ENCODE assay signal across 15 cellular contexts in genomic region chr16:53840472-53840871, GRCh38.
A peak's percentile ranks its signal among the peaks of the same experiment; 100 is the strongest.
DNase-seq lines count a peak whose midpoint lies in the region; ATAC-seq, FAIRE-seq and TF ChIP-seq lines count a peak whose summit lies in the region.
"Had no signal": no experiment of that assay in that cellular context is flagged by ENCODE, and none has a peak within 500 bp of the region (broad histone marks: within the 10 kb centered on the region; RNA-seq: fewer than 3 reads in every experiment).

No MANE protein-coding gene starts in this region.

- no peak for TF ChIP-seq RAD21 in GM12878 (IDR thresholded peaks at IDR 0.05; ENCODE audit: insufficient read depth, low read depth, low read length)

- CTCF ChIA-PET in GM12878 (lab: Yijun Ruan, JAX) = no interaction called here
- CTCF ChIA-PET in naive thymus-derived CD4-positive, alpha-beta T cell (lab: Charles Lee) = no interaction called here

- POLR2A ChIA-PET in GM12878 (lab: Charles Lee) = interaction anchor here (1.2 kb wide), 1 partner anchor 15 kb away, joined by 4 read pairs; no protein-coding TSS in a partner anchor
- POLR2A ChIA-PET in naive thymus-derived CD4-positive, alpha-beta T cell (lab: Charles Lee) = no interaction called here

- no peaks in the 10 kb centered on the region for H3K27me3 ChIP-seq in DND-41 (ENCODE audit: insufficient read depth, low read length, poor library complexity)
- H3K27me3 ChIP-seq in GM12878 (replicated peaks in 1 of 2; ENCODE audit: control insufficient read depth in 2 of 2, insufficient read depth in 2 of 2, low read length in 1 of 2) = no peaks in the 10 kb centered on the region
- H3K27me3 ChIP-seq in GM23338 (ENCODE audit: insufficient read depth) = no peaks in the 10 kb centered on the region
- no peaks in the 10 kb centered on the region for H3K27me3 ChIP-seq in naive thymus-derived CD4-positive, alpha-beta T cell (ENCODE audit: control insufficient read depth in 2 of 2, insufficient read depth in 2 of 2, low read length in 2 of 2)
- H3K27me3 ChIP-seq in right cardiac atrium (ENCODE audit: control insufficient read depth, insufficient read depth) = no peaks in the 10 kb centered on the region
- H3K27me3 ChIP-seq: brain microvascular endothelial cell, spleen had no signal

- in situ Hi-C loops in GM12878 (cut with MboI) = no loop called here

- H4K20me1 ChIP-seq in DND-41 (ENCODE audit: insufficient read depth, low read length) (no peaks in the 10 kb centered on the region), GM12878 (ENCODE audit: control insufficient read depth, insufficient read depth) (no peaks in the 10 kb centered on the region), GM23338 (replicated peaks; ENCODE audit: insufficient read depth) (no peaks in the 10 kb centered on the region)

- H3K4me3 Mint-ChIP-seq in GM23338 = no peak overlapping the region
- H3K4me3 Mint-ChIP-seq in naive thymus-derived CD4-positive, alpha-beta T cell = no peak overlapping the region
- H3K4me3 Mint-ChIP-seq: activated CD8-positive, alpha-beta memory T cell treated with anti-CD3 and anti-CD28 coated beads, Interleukin-2, amount 10 ng/mL, durations not matched to agents 7 days and 5 days; activated naive CD4-positive, alpha-beta T cell treated with anti-CD3 and anti-CD28 coated beads for 36 hours; CD4-positive, alpha-beta T cell had no signal

- BruUV-seq in GM12878 (replicated peaks; lab: Mats Ljungman, UMichigan) = no TSS peak

- TF ChIP-seq EP300 in GM12878 (IDR thresholded peaks at IDR 0.05; ENCODE audit: borderline replicate concordance in 1 of 2, control insufficient read depth in 1 of 2, low read depth in 2 of 2, low read length in 2 of 2) = no peak

- H3K4me3 ChIP-seq in DND-41 (ENCODE audit: low read depth in 1 of 2, low read length in 2 of 2) (no peak overlapping the region), GM12878 (no peak overlapping the region), GM23338 (no peak overlapping the region), right cardiac atrium (ENCODE audit: low read length) (no peak overlapping the region)
- no peak overlapping the region for H3K4me3 ChIP-seq in naive thymus-derived CD4-positive, alpha-beta T cell (ENCODE audit: low read length)
- H3K4me3 ChIP-seq: spleen had no signal

- no peak for FAIRE-seq in GM12878 (lab: Jason Lieb, UNC)

- H3K9me2 ChIP-seq in GM23338 (ENCODE audit: insufficient read depth) = no peaks in the 10 kb centered on the region

- TF ChIP-seq CTCF in DND-41 (IDR thresholded peaks at IDR 0.05; ENCODE audit: borderline replicate concordance, extremely low read depth, low read length, poor library complexity, severe bottlenecking) (no peak), GM12878 (IDR thresholded peaks at IDR 0.05 in 2 of 3, conservative IDR thresholded peaks at IDR 0.05 in 1 of 3; ENCODE audit: control insufficient read depth in 2 of 3, extremely low read depth in 1 of 3, insufficient read depth in 1 of 3, low read depth in 3 of 3, low read length in 3 of 3) (no peak), GM23338 (conservative IDR thresholded peaks at IDR 0.05; ENCODE audit: low read depth in 2 of 2) (no peak)

- H3K27ac ChIP-seq in DND-41 (ENCODE audit: low read length) (peak overlapping the region; percentile 50), GM12878 (ENCODE audit: control insufficient read depth, insufficient read depth) (no peak overlapping the region), GM23338 (ENCODE audit: low read depth) (no peak overlapping the region), right cardiac atrium (ENCODE audit: low read length) (no peak overlapping the region)
- H3K27ac ChIP-seq in naive thymus-derived CD4-positive, alpha-beta T cell (ENCODE audit: low read depth, low read length) = no peak overlapping the region
- H3K27ac ChIP-seq: brain microvascular endothelial cell, spleen had no signal

- H3K4me2 ChIP-seq in DND-41 (ENCODE audit: insufficient read depth, low read length) (no peak overlapping the region), GM12878 (ENCODE audit: control insufficient read depth, insufficient read depth) (no peak overlapping the region), GM23338 (no peak overlapping the region)

- DNase-seq in DND-41 (no peak), GM12878 (ENCODE audit: low read depth, low spot score) (peak; percentile 19), GM23338 (ENCODE audit: low spot score) (no peak), right cardiac atrium (no peak)
- DNase-seq in naive thymus-derived CD4-positive, alpha-beta T cell = no peak
- no peak for DNase-seq in activated CD8-positive, alpha-beta memory T cell treated with anti-CD3 and anti-CD28 coated beads, Interleukin-2, amount 50 U/mL, for 48 hours
- DNase-seq: 8988T; activated CD8-positive, alpha-beta memory T cell treated with anti-CD3 and anti-CD28 coated beads, Interleukin-2, amount 10 ng/mL, durations not matched to agents 7 days and 5 days; activated naive CD4-positive, alpha-beta T cell treated with anti-CD3 and anti-CD28 coated beads for 36 hours; brain microvascular endothelial cell; CD4-positive, alpha-beta T cell; NCI-H1092; spleen had no signal

- SMC1A ChIA-PET in GM12878 (lab: Charles Lee; ENCODE audit: uncharacterized antibody, unreplicated experiment) = interaction anchor here (0.6 to 0.7 kb wide), 3 partner anchors 56 to 291 kb away, joined by 3 to 4 read pairs (median 3); no protein-coding TSS in a partner anchor

- TF ChIP-seq POLR2A in GM12878 (IDR thresholded peaks at IDR 0.05; ENCODE audit: low read depth, low read length) = no peak

- intact Hi-C loops in GM12878 (cut with micrococcal nuclease; ENCODE audit: unreplicated experiment) (no loop called here), right cardiac atrium (cut with DNase I) (no loop called here)
- intact Hi-C loops in naive thymus-derived CD4-positive, alpha-beta T cell (cut with micrococcal nuclease) = no loop called here

- no peaks in the 10 kb centered on the region for H3F3A ChIP-seq in GM23338 (replicated peaks; ENCODE audit: low read depth)

- no peaks in the 10 kb centered on the region for H3K9me3 Mint-ChIP-seq in GM23338
- peaks cover 0 to 3% (median 0%) of the 10 kb centered on the region in 11 donors for H3K9me3 Mint-ChIP-seq in naive thymus-derived CD4-positive, alpha-beta T cell
- H3K9me3 Mint-ChIP-seq: activated naive CD4-positive, alpha-beta T cell treated with anti-CD3 and anti-CD28 coated beads for 36 hours; CD4-positive, alpha-beta T cell had no signal

- H3K36me3 Mint-ChIP-seq in GM23338 (ENCODE audit: low read depth) = no peaks in the 10 kb centered on the region
- peaks cover 4 to 37% (median 33%) of the 10 kb centered on the region in 5 donors for H3K36me3 Mint-ChIP-seq in naive thymus-derived CD4-positive, alpha-beta T cell

- RAD21 ChIA-PET in GM12878 (lab: Charles Lee; ENCODE audit: unreplicated experiment) = interaction anchor here (0.8 kb wide), 1 partner anchor 68 kb away, joined by 3 read pairs; no protein-coding TSS in a partner anchor

- no peak overlapping the region for H3K27ac Mint-ChIP-seq in GM23338
- no peak overlapping the region for H3K27ac Mint-ChIP-seq in naive thymus-derived CD4-positive, alpha-beta T cell
- H3K27ac Mint-ChIP-seq: activated CD8-positive, alpha-beta memory T cell treated with anti-CD3 and anti-CD28 coated beads, Interleukin-2, amount 10 ng/mL, durations not matched to agents 7 days and 5 days; activated naive CD4-positive, alpha-beta T cell treated with anti-CD3 and anti-CD28 coated beads for 36 hours; CD4-positive, alpha-beta T cell had no signal

- H2AFZ ChIP-seq in DND-41 (ENCODE audit: low read depth, low read length) (no peak overlapping the region), GM12878 (ENCODE audit: control insufficient read depth, low read depth, low read length) (no peak overlapping the region; the same call in 1 of the 2 replicates), GM23338 (no peak overlapping the region)

- H3K9me3 ChIP-seq in DND-41 (ENCODE audit: insufficient read depth, low read length, severe bottlenecking) (no peaks in the 10 kb centered on the region), GM12878 (replicated peaks; ENCODE audit: control insufficient read depth, insufficient read depth, low read length) (no peaks in the 10 kb centered on the region), right cardiac atrium (ENCODE audit: control insufficient read depth, low read length) (no peaks in the 10 kb centered on the region)
- no peaks in the 10 kb centered on the region for H3K9me3 ChIP-seq in naive thymus-derived CD4-positive, alpha-beta T cell (ENCODE audit: control insufficient read depth in 2 of 3, low read length in 3 of 3)
- H3K9me3 ChIP-seq: spleen had no signal

- 3% methylated on average over 4 of the region's 4 CpGs for WGBS in GM12878 (ENCODE audit: insufficient coverage, insufficient replicate concordance, low lambda C conversion rate, missing lambda C conversion rate)
- WGBS in right cardiac atrium = 69% methylated on average over 4 of the region's 4 CpGs

- no peak overlapping the region for H3K9ac ChIP-seq in DND-41 (ENCODE audit: low read depth, low read length)
- no peak overlapping the region for H3K9ac ChIP-seq in GM12878 (ENCODE audit: control insufficient read depth, insufficient read depth, low read length)

- H3K36me3 ChIP-seq in DND-41 (ENCODE audit: insufficient read depth, low read length) (peaks cover 7% of the 10 kb centered on the region), GM12878 (ENCODE audit: control insufficient read depth in 2 of 2, insufficient read depth in 2 of 2, low read length in 1 of 2) (no peaks in the 10 kb centered on the region), GM23338 (ENCODE audit: insufficient read depth) (no peaks in the 10 kb centered on the region)
- peaks cover 0 to 9% (median 0%) of the 10 kb centered on the region in 3 experiments for H3K36me3 ChIP-seq in naive thymus-derived CD4-positive, alpha-beta T cell (ENCODE audit: control insufficient read depth in 2 of 3, insufficient read depth in 3 of 3, low read length in 3 of 3)
- H3K36me3 ChIP-seq: brain microvascular endothelial cell had no signal

- peaks cover 9% of the 10 kb centered on the region for H3K4me1 Mint-ChIP-seq in GM23338
- H3K4me1 Mint-ChIP-seq in naive thymus-derived CD4-positive, alpha-beta T cell = peaks cover 8 to 33% (median 13%) of the 10 kb centered on the region in 7 donors

- H3K4me1 ChIP-seq in DND-41 (ENCODE audit: insufficient read depth, low read length) (peaks cover 42% of the 10 kb centered on the region), GM12878 (ENCODE audit: control insufficient read depth, insufficient read depth, low read length) (peaks cover 4% of the 10 kb centered on the region), GM23338 (ENCODE audit: insufficient read depth) (no peaks in the 10 kb centered on the region), right cardiac atrium (ENCODE audit: control insufficient read depth, insufficient read depth, low read length) (no peaks in the 10 kb centered on the region)
- H3K4me1 ChIP-seq in naive thymus-derived CD4-positive, alpha-beta T cell (ENCODE audit: control insufficient read depth in 2 of 2, insufficient read depth in 2 of 2, low read length in 2 of 2) = no peaks in the 10 kb centered on the region
- H3K4me1 ChIP-seq: spleen had no signal

- H3K79me2 ChIP-seq in DND-41 (ENCODE audit: insufficient read depth, low read length) (peaks cover 22% of the 10 kb centered on the region), GM12878 (ENCODE audit: control insufficient read depth, insufficient read depth, low read length) (no peaks in the 10 kb centered on the region), GM23338 (replicated peaks; ENCODE audit: insufficient read depth) (no peaks in the 10 kb centered on the region)

- H3K27me3 Mint-ChIP-seq in GM23338 (ENCODE audit: insufficient read depth, low read depth, poor library complexity) = peaks cover 2% of the 10 kb centered on the region
- H3K27me3 Mint-ChIP-seq in naive thymus-derived CD4-positive, alpha-beta T cell = no peaks in the 10 kb centered on the region
- H3K27me3 Mint-ChIP-seq: activated CD8-positive, alpha-beta memory T cell treated with anti-CD3 and anti-CD28 coated beads, Interleukin-2, amount 10 ng/mL, durations not matched to agents 7 days and 5 days; CD4-positive, alpha-beta T cell had no signal

- ATAC-seq in DND-41 (ENCODE audit: insufficient read depth, low read depth) (peak; percentile 35; the same call in 1 of the 3 replicates), GM19468 (IDR thresholded peaks at IDR 0.05; ENCODE audit: extremely low read depth, unreplicated experiment) (peak; percentile 76), HG03066 (IDR thresholded peaks at IDR 0.05; ENCODE audit: low read depth, unreplicated experiment) (peak; percentile 68), GM12878 (peak; percentile 67), GM23338 (no peak), right cardiac atrium (no peak)
- ATAC-seq in naive thymus-derived CD4-positive, alpha-beta T cell = no peak
- ATAC-seq: activated CD8-positive, alpha-beta memory T cell treated with anti-CD3 and anti-CD28 coated beads, Interleukin-2, amount 10 ng/mL, durations not matched to agents 7 days and 5 days had no signal

Comparison
In these comparisons a context has a peak if more than half of its experiments do, and no peak if none do; other contexts are left out.
1. ATAC-seq: peak in DND-41 (single experiment), GM19468 (single experiment), HG03066 (single experiment) and GM12878 (single experiment); none in GM23338 (single experiment), naive thymus-derived CD4-positive, alpha-beta T cell (single experiment) and right cardiac atrium (0 of 2).